In the genomic region with DNA sequence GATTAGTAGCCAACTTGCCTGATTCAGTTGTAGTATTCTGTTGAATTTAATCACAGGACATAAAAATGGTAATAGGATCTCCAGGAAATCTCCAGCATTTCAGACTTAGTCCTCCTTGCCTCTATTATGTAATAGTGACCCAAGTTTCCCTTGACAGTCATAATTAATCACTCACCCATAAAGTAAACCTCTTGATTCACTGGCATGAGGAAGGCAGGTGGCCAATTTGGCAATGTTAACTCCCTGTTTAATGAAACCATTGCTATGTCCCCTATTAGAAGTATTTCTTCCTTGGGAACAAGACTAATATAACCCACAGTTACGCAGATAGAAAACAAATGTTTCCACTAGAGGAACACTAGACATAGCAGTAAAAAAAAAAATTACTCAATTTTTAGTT, we compare ENCODE assay signal across 13 cellular contexts.
A peak's percentile ranks its signal among the peaks of the same experiment; 100 is the strongest.
DNase-seq lines count a peak whose midpoint lies in the region; ATAC-seq and TF ChIP-seq lines count a peak whose summit lies in the region.
"Had no signal": no experiment of that assay in that cellular context is flagged by ENCODE, and none has a peak within 500 bp of the region (broad histone marks: within the 10 kb centered on the region; RNA-seq: fewer than 3 reads in every experiment).

No MANE protein-coding gene starts in this region.

- no peak overlapping the region for H3K4me3 Mint-ChIP-seq in MCF 10A (ENCODE audit: unreplicated experiment)
- H3K4me3 Mint-ChIP-seq in stimulated activated naive CD8-positive, alpha-beta T cell treated with anti-CD3 and anti-CD28 coated beads, Interleukin-15, amount 100 ng/mL, for 72 hours: no peak overlapping the region
- H3K4me3 Mint-ChIP-seq in activated CD8-positive, alpha-beta T cell treated with anti-CD3 and anti-CD28 coated beads for 36 hours: no peak overlapping the region
- H3K4me3 Mint-ChIP-seq: endodermal cell; naive thymus-derived CD4-positive, alpha-beta T cell had no signal

- no TSS peak for BruUV-seq in MCF 10A (replicated peaks; lab: Mats Ljungman, UMichigan)

- H3K36me3 ChIP-seq in lung (ENCODE audit: control insufficient read depth in 2 of 2, insufficient read depth in 2 of 2, low read length in 2 of 2): no peaks in the 10 kb centered on the region
- H3K36me3 ChIP-seq: upper lobe of left lung had no signal

- DNase-seq in AG09309 (ENCODE audit: low read depth) (peak; percentile 52), MCF 10A (ENCODE audit: unreplicated experiment) (peak; percentile 77), lung (ENCODE audit: low spot score) (peak; percentile 43), GM13977 (ENCODE audit: low spot score) (no peak), amniotic stem cell (lab: John Stamatoyannopoulos, UW) (no peak)
- no peak for DNase-seq in stimulated activated naive CD8-positive, alpha-beta T cell treated with anti-CD3 and anti-CD28 coated beads, Interleukin-15, amount 100 ng/mL, for 72 hours
- DNase-seq in activated CD8-positive, alpha-beta T cell treated with anti-CD3 and anti-CD28 coated beads for 36 hours: no peak
- DNase-seq: activated T-cell treated with anti-CD3 and anti-CD28 coated beads, Interleukin-2, amount 50 U/mL, for 48 hours; endodermal cell; naive thymus-derived CD4-positive, alpha-beta T cell had no signal

- H3K9me3 ChIP-seq in lung (ENCODE audit: control insufficient read depth in 2 of 2, insufficient read depth in 1 of 2, low read length in 1 of 2): no peaks in the 10 kb centered on the region
- H3K9me3 ChIP-seq: upper lobe of left lung had no signal

- H3K27ac ChIP-seq in lung (ENCODE audit: low read depth in 1 of 2, low read length in 1 of 2): no peak overlapping the region
- H3K27ac ChIP-seq: skin epidermis, upper lobe of left lung had no signal

- H3K27ac Mint-ChIP-seq in MCF 10A (ENCODE audit: low read depth, unreplicated experiment): no peak overlapping the region
- no peak overlapping the region for H3K27ac Mint-ChIP-seq in stimulated activated naive CD8-positive, alpha-beta T cell treated with anti-CD3 and anti-CD28 coated beads, Interleukin-15, amount 100 ng/mL, for 72 hours
- H3K27ac Mint-ChIP-seq in activated CD8-positive, alpha-beta T cell treated with anti-CD3 and anti-CD28 coated beads for 36 hours: no peak overlapping the region
- H3K27ac Mint-ChIP-seq: endodermal cell; naive thymus-derived CD4-positive, alpha-beta T cell had no signal

- intact Hi-C loops in MCF 10A (cut with micrococcal nuclease): no loop called here
- intact Hi-C loops in activated CD8-positive, alpha-beta T cell treated with anti-CD3 and anti-CD28 coated beads for 36 hours (cut with micrococcal nuclease): no loop called here

- no peaks in the 10 kb centered on the region for H3K9me3 Mint-ChIP-seq in MCF 10A (ENCODE audit: unreplicated experiment)
- H3K9me3 Mint-ChIP-seq in stimulated activated naive CD8-positive, alpha-beta T cell treated with anti-CD3 and anti-CD28 coated beads, Interleukin-15, amount 100 ng/mL, for 72 hours: peaks cover 5 to 14% of the 10 kb centered on the region in 2 donors
- peaks cover 15% of the 10 kb centered on the region for H3K9me3 Mint-ChIP-seq in activated CD8-positive, alpha-beta T cell treated with anti-CD3 and anti-CD28 coated beads for 36 hours

- no peaks in the 10 kb centered on the region for H3K36me3 Mint-ChIP-seq in MCF 10A (ENCODE audit: insufficient read depth, unreplicated experiment)
- H3K36me3 Mint-ChIP-seq in activated CD8-positive, alpha-beta T cell treated with anti-CD3 and anti-CD28 coated beads for 36 hours (ENCODE audit: low read depth): no peaks in the 10 kb centered on the region
- H3K36me3 Mint-ChIP-seq: naive thymus-derived CD4-positive, alpha-beta T cell had no signal

- H3K4me1 Mint-ChIP-seq in MCF 10A (ENCODE audit: insufficient read depth, unreplicated experiment): peaks cover 9% of the 10 kb centered on the region
- H3K4me1 Mint-ChIP-seq in stimulated activated naive CD8-positive, alpha-beta T cell treated with anti-CD3 and anti-CD28 coated beads, Interleukin-15, amount 100 ng/mL, for 72 hours: no peaks in the 10 kb centered on the region
- H3K4me1 Mint-ChIP-seq in activated CD8-positive, alpha-beta T cell treated with anti-CD3 and anti-CD28 coated beads for 36 hours (ENCODE audit: low read depth): no peaks in the 10 kb centered on the region
- H3K4me1 Mint-ChIP-seq: naive thymus-derived CD4-positive, alpha-beta T cell had no signal

- peak; percentile 66; the same call in 1 of the 2 replicates for TF ChIP-seq EP300 in Ishikawa (IDR thresholded peaks at IDR 0.05; ENCODE audit: borderline replicate concordance)

- WGBS in lung, 2 donors: 55 to 83% methylated on average over 1 of the region's 1 CpG

- no peaks in the 10 kb centered on the region for H3K27me3 Mint-ChIP-seq in MCF 10A (ENCODE audit: insufficient read depth, unreplicated experiment)
- H3K27me3 Mint-ChIP-seq in stimulated activated naive CD8-positive, alpha-beta T cell treated with anti-CD3 and anti-CD28 coated beads, Interleukin-15, amount 100 ng/mL, for 72 hours: no peaks in the 10 kb centered on the region
- H3K27me3 Mint-ChIP-seq in activated CD8-positive, alpha-beta T cell treated with anti-CD3 and anti-CD28 coated beads for 36 hours: no peaks in the 10 kb centered on the region
- H3K27me3 Mint-ChIP-seq: naive thymus-derived CD4-positive, alpha-beta T cell had no signal

- peak; percentile 32 for ATAC-seq in lung (ENCODE audit: insufficient read depth, low FRiP score)
- no peak for ATAC-seq in stimulated activated naive CD8-positive, alpha-beta T cell treated with anti-CD3 and anti-CD28 coated beads, Interleukin-15, amount 100 ng/mL, for 72 hours
- ATAC-seq in activated CD8-positive, alpha-beta T cell treated with anti-CD3 and anti-CD28 coated beads for 36 hours: no peak
- ATAC-seq: naive thymus-derived CD4-positive, alpha-beta T cell had no signal

- H3K4me3 ChIP-seq in AG09309 (ENCODE audit: control insufficient read depth, low read depth, low read length): no peak overlapping the region
- H3K4me3 ChIP-seq in lung: no peak overlapping the region
- H3K4me3 ChIP-seq: skin epidermis, upper lobe of left lung had no signal

- TF ChIP-seq CTCF in AG09309 (IDR thresholded peaks at IDR 0.05; ENCODE audit: control insufficient read depth, insufficient read depth, low read depth, low read length, missing control alignments) (no peak), MCF 10A (IDR thresholded peaks at IDR 0.05; ENCODE audit: unreplicated experiment) (no peak), lung (IDR thresholded peaks at IDR 0.05; ENCODE audit: control extremely low read depth, extremely low read depth) (no peak), GM13977 (IDR thresholded peaks at IDR 0.05; ENCODE audit: extremely low read depth, insufficient read depth, missing control alignments) (no peak)
- no peak for TF ChIP-seq CTCF in activated CD8-positive, alpha-beta T cell treated with anti-CD3 and anti-CD28 coated beads for 36 hours (IDR thresholded peaks at IDR 0.05)

- no peaks in the 10 kb centered on the region for H3K27me3 ChIP-seq in lung (ENCODE audit: control insufficient read depth, insufficient read depth)
- H3K27me3 ChIP-seq: upper lobe of left lung had no signal

- CTCF ChIA-PET in MCF 10A (lab: Yijun Ruan, JAX): no interaction called here
- CTCF ChIA-PET in activated CD8-positive, alpha-beta T cell treated with anti-CD3 and anti-CD28 coated beads for 36 hours (lab: Charles Lee): no interaction called here

- POLR2A ChIA-PET in MCF 10A (lab: Yijun Ruan, JAX): no interaction called here
- POLR2A ChIA-PET in activated CD8-positive, alpha-beta T cell treated with anti-CD3 and anti-CD28 coated beads for 36 hours (lab: Charles Lee): no interaction called here

- TF ChIP-seq RAD21 in Ishikawa (IDR thresholded peaks at IDR 0.05; ENCODE audit: low read depth): no peak

- in situ Hi-C loops in GM13977 (cut with MboI; ENCODE audit: low pct_unique_long_range_greater_than_20kb, low sequenced_read_pairs, unreplicated experiment): no loop called here

- no peaks in the 10 kb centered on the region for H3K4me1 ChIP-seq in lung (ENCODE audit: control insufficient read depth in 2 of 2, insufficient read depth in 2 of 2, low read length in 2 of 2)
- H3K4me1 ChIP-seq: upper lobe of left lung had no signal

TF ChIP-seq in Ishikawa, 13 proteins besides CTCF, POLR2A, EP300 and RAD21 (continues in another document):
- TF ChIP-seq, protein P1, sequence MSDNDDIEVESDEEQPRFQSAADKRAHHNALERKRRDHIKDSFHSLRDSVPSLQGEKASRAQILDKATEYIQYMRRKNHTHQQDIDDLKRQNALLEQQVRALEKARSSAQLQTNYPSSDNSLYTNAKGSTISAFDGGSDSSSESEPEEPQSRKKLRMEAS (IDR thresholded peaks at IDR 0.05): peak; percentile 32; the same call in 1 of the 2 replicates
- peak; percentile 48; the same call in 1 of the 2 replicates for TF ChIP-seq TCF12 (IDR thresholded peaks at IDR 0.05; ENCODE audit: low read depth)
- TF ChIP-seq EGR1 (IDR thresholded peaks at IDR 0.05): no peak
- TF ChIP-seq, protein P2, sequence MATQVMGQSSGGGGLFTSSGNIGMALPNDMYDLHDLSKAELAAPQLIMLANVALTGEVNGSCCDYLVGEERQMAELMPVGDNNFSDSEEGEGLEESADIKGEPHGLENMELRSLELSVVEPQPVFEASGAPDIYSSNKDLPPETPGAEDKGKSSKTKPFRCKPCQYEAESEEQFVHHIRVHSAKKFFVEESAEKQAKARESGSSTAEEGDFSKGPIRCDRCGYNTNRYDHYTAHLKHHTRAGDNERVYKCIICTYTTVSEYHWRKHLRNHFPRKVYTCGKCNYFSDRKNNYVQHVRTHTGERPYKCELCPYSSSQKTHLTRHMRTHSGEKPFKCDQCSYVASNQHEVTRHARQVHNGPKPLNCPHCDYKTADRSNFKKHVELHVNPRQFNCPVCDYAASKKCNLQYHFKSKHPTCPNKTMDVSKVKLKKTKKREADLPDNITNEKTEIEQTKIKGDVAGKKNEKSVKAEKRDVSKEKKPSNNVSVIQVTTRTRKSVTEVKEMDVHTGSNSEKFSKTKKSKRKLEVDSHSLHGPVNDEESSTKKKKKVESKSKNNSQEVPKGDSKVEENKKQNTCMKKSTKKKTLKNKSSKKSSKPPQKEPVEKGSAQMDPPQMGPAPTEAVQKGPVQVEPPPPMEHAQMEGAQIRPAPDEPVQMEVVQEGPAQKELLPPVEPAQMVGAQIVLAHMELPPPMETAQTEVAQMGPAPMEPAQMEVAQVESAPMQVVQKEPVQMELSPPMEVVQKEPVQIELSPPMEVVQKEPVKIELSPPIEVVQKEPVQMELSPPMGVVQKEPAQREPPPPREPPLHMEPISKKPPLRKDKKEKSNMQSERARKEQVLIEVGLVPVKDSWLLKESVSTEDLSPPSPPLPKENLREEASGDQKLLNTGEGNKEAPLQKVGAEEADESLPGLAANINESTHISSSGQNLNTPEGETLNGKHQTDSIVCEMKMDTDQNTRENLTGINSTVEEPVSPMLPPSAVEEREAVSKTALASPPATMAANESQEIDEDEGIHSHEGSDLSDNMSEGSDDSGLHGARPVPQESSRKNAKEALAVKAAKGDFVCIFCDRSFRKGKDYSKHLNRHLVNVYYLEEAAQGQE (IDR thresholded peaks at IDR 0.05; ENCODE audit: low read depth): no peak
- 0 out of 2 replicates have a peak, but pooled peaks have one; percentile 49 for TF ChIP-seq FOXM1 (IDR thresholded peaks at IDR 0.05; ENCODE audit: borderline replicate concordance, low read depth)
- TF ChIP-seq NFIC (IDR thresholded peaks at IDR 0.05): peak; percentile 79
- peak; percentile 11; the same call in 1 of the 2 replicates for TF ChIP-seq TEAD4 (IDR thresholded peaks at IDR 0.05)
- TF ChIP-seq CREB1 (IDR thresholded peaks at IDR 0.05; ENCODE audit: low read depth): no peak

Comparison
In these comparisons a context has a peak if more than half of its experiments do, and no peak if none do; other contexts are left out.
1. DNase-seq: peak in AG09309 (single experiment), MCF 10A (single experiment) and lung (single experiment); none in GM13977 (single experiment), stimulated activated naive CD8-positive, alpha-beta T cell treated with anti-CD3 and anti-CD28 coated beads, Interleukin-15, amount 100 ng/mL, for 72 hours (0 of 2), amniotic stem cell (single experiment) and activated CD8-positive, alpha-beta T cell treated with anti-CD3 and anti-CD28 coated beads for 36 hours (single experiment).